In the genomic region with DNA sequence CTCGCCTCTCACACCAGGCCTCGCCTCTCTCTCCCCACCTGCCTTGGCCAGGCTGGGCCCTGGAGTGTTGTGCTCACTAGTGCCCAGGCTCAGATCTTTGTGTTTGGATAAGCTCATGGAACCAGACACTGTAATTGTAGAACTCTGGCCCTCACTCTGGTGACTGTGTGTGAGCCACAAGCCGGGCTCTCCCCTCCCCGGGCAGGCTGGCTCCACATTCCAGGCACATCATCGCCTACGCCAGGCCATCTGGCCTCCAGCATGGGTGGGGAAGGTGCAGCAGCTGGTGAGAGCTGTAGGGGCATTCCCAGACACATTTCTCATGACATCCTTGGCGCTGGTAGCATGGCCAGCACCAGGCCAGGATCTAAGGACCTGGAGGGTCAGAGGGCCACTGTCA, we compare ENCODE assay signal across 17 cellular contexts.
A peak's percentile ranks its signal among the peaks of the same experiment; 100 is the strongest.
DNase-seq lines count a peak whose midpoint lies in the region; ATAC-seq and TF ChIP-seq lines count a peak whose summit lies in the region.
"Had no signal": no experiment of that assay in that cellular context is flagged by ENCODE, and none has a peak within 500 bp of the region (broad histone marks: within the 10 kb centered on the region; RNA-seq: fewer than 3 reads in every experiment).

No MANE protein-coding gene starts in this region.

- DNase-seq in NCI-H510A treated with DMSO at 0.1 percent for 48 hours (lab: John Stamatoyannopoulos, UW) (peak; percentile 7), NCI-H510A (lab: John Stamatoyannopoulos, UW) (no peak), amniotic stem cell (lab: John Stamatoyannopoulos, UW) (peak; percentile 77), left ventricle myocardium inferior (peak; percentile 29), thoracic aorta (ENCODE audit: low spot score) (no peak), RKO (ENCODE audit: low spot score) (no peak)
- DNase-seq: activated CD8-positive, alpha-beta T cell treated with anti-CD3 and anti-CD28 coated beads for 36 hours; activated naive CD8-positive, alpha-beta T cell treated with anti-CD3 and anti-CD28 coated beads for 36 hours; NCI-H774; stimulated activated CD4-positive, alpha-beta T cell treated with anti-CD3 and anti-CD28 coated beads, Interleukin-4, amount 100 ng/mL, for 4 hours; T-cell; thyroid gland had no signal

- H3K4me3 ChIP-seq in left ventricle myocardium inferior (no peak overlapping the region), thoracic aorta (no peak overlapping the region)
- H3K4me3 ChIP-seq: K562, neural progenitor cell, thyroid gland had no signal

- intact Hi-C loops in left ventricle myocardium inferior (cut with micrococcal nuclease), result no loop called here

- TF ChIP-seq CTCF in left ventricle myocardium inferior (IDR thresholded peaks at IDR 0.05; ENCODE audit: borderline replicate concordance), result no peak
- no peak for TF ChIP-seq CTCF in thoracic aorta (IDR thresholded peaks at IDR 0.05)

- no peaks in the 10 kb centered on the region for H3K27me3 ChIP-seq in left ventricle myocardium inferior (ENCODE audit: low read depth)
- H3K27me3 ChIP-seq in thoracic aorta (replicated peaks; ENCODE audit: insufficient read depth), result no peaks in the 10 kb centered on the region
- H3K27me3 ChIP-seq: neural progenitor cell, thyroid gland had no signal

- H3K27ac ChIP-seq in left ventricle myocardium inferior (replicated peaks), result peak overlapping the region; percentile 67
- peak overlapping the region; percentile 95 to 97 for H3K27ac ChIP-seq in thoracic aorta
- H3K27ac ChIP-seq: 22Rv1, neural progenitor cell, thyroid gland had no signal

- peaks cover 7% of the 10 kb centered on the region for H3K36me3 ChIP-seq in left ventricle myocardium inferior
- H3K36me3 ChIP-seq in thoracic aorta, result no peaks in the 10 kb centered on the region
- H3K36me3 ChIP-seq: neural progenitor cell, thyroid gland had no signal

- no peak for ATAC-seq in thoracic aorta (ENCODE audit: insufficient number of reproducible peaks, low FRiP score, low read depth)
- no peak for ATAC-seq in GM21360 (IDR thresholded peaks at IDR 0.05; ENCODE audit: unreplicated experiment)
- ATAC-seq in HG03135 (IDR thresholded peaks at IDR 0.05; ENCODE audit: unreplicated experiment), result no peak
- ATAC-seq: activated CD8-positive, alpha-beta T cell treated with anti-CD3 and anti-CD28 coated beads for 36 hours; K562; T-cell had no signal

- H3K9me3 ChIP-seq in left ventricle myocardium inferior (replicated peaks), result no peaks in the 10 kb centered on the region
- no peaks in the 10 kb centered on the region for H3K9me3 ChIP-seq in thoracic aorta
- H3K9me3 ChIP-seq: thyroid gland had no signal

- H3K4me1 ChIP-seq in left ventricle myocardium inferior (peaks cover 24% of the 10 kb centered on the region), thoracic aorta (ENCODE audit: control insufficient read depth in 1 of 2, low read depth in 2 of 2) (peaks cover 29 to 48% of the 10 kb centered on the region in 2 donors)
- H3K4me1 ChIP-seq: neural progenitor cell had no signal

Comparison
In these comparisons a context has a peak if more than half of its experiments do, and no peak if none do; other contexts are left out.
1. DNase-seq: peak in NCI-H510A treated with DMSO at 0.1 percent for 48 hours (single experiment), amniotic stem cell (single experiment) and left ventricle myocardium inferior (single experiment); none in NCI-H510A (single experiment), thoracic aorta (single experiment) and RKO (single experiment).